ENCODE assay signal across 1 cellular context in genomic region chr12:58313091-58313855, GRCh38.
TF ChIP-seq lines count a peak whose summit lies in the region.

No MANE protein-coding gene starts in this region.

TF ChIP-seq in A549, 52 proteins besides CTCF, POLR2A, EP300 and RAD21 (continued from another document):
- TF ChIP-seq REST (IDR thresholded peaks at IDR 0.05) (no peak), RFX5 (IDR thresholded peaks at IDR 0.05) (no peak), BCL3 (IDR thresholded peaks at IDR 0.05) (no peak)
TF ChIP-seq in A549: peak in this region for 0.
